ENCODE assay signal across 9 cellular contexts in the genomic region with DNA sequence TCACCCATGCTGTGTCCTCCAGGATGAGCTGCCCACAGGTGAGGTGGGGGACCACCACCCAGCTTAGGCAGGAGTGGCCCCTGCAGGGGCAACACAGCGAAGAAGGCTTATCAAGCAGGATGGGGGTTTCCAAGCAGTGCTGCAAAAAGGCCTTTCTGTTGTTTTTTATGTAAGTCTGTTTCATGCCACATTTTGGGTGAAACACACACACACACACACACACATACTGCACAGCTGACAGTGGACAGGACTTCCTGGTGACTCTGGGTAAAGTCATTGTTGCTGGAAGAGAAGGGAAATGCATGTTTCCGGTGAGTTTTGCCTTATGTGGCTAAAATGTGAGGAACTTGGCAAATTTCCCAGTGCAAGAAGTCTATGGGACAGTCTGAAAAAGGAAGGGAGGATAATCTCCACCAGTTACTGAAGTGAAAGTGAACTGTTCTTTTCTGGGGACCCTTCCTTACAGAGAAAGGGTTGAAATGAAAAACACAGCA.
DNase-seq lines count a peak whose midpoint lies in the region; ATAC-seq and TF ChIP-seq lines count a peak whose summit lies in the region.
"Had no signal": no experiment of that assay in that cellular context is flagged by ENCODE, and none has a peak within 500 bp of the region (broad histone marks: within the 10 kb centered on the region; RNA-seq: fewer than 3 reads in every experiment).

No MANE protein-coding gene starts in this region.

- H3K4me2 ChIP-seq in parathyroid adenoma (ENCODE audit: low read length) = no peak overlapping the region

- no peaks in the 10 kb centered on the region for H3K9me3 ChIP-seq in parathyroid adenoma (ENCODE audit: control insufficient read depth, low read length)

- no peak overlapping the region for H3K9ac ChIP-seq in parathyroid adenoma

- H3K4me1 ChIP-seq in parathyroid adenoma = no peaks in the 10 kb centered on the region

- H3K27me3 ChIP-seq in parathyroid adenoma (ENCODE audit: control insufficient read depth, insufficient read depth, low read length) = no peaks in the 10 kb centered on the region

- H3K36me3 ChIP-seq in parathyroid adenoma (ENCODE audit: control insufficient read depth, insufficient read depth, low read length) = no peaks in the 10 kb centered on the region

- H3K79me2 ChIP-seq in parathyroid adenoma = no peaks in the 10 kb centered on the region

- H3K27ac ChIP-seq in parathyroid adenoma = peak overlapping the region; percentile 32
- H3K27ac ChIP-seq: 22Rv1 had no signal

- peak overlapping the region; percentile 17 for H2AFZ ChIP-seq in parathyroid adenoma

- no peak overlapping the region for H3K4me3 ChIP-seq in parathyroid adenoma (ENCODE audit: low read depth, low read length)

- TF ChIP-seq CTCF in parathyroid adenoma (IDR thresholded peaks at IDR 0.05) = no peak

- DNase-seq in DMS 273 (lab: John Stamatoyannopoulos, UW; ENCODE audit: unreplicated experiment) (peak; percentile 20), DMS 273 treated with DMSO at 0.1 percent for 48 hours (lab: John Stamatoyannopoulos, UW) (no peak), HK-2 (ENCODE audit: unreplicated experiment) (peak; percentile 75), UCSD-AML1 (lab: John Stamatoyannopoulos, UW; ENCODE audit: unreplicated experiment) (peak; percentile 84), fibroblast of the conjunctiva (ENCODE audit: low read depth) (peak; percentile 46), NCI-H2171 (lab: John Stamatoyannopoulos, UW) (no peak)

- ATAC-seq in HG03520 (IDR thresholded peaks at IDR 0.05; ENCODE audit: unreplicated experiment) = no peak

Comparison
In these comparisons a context has a peak if more than half of its experiments do, and no peak if none do; other contexts are left out.
1. DNase-seq: peak in DMS 273 (single experiment), HK-2 (single experiment), UCSD-AML1 (single experiment) and fibroblast of the conjunctiva (single experiment); none in DMS 273 treated with DMSO at 0.1 percent for 48 hours (single experiment) and NCI-H2171 (single experiment).